Comparison of ENCODE assay signal across 23 cellular contexts in genomic region chr12:123794027-123794426, GRCh38. TPM values are rescaled to one million over a fixed set of nuclear protein-coding genes. Genes with fewer than 3 reads are reported as not detected.
"Had no signal": no experiment of that assay in that cellular context is flagged by ENCODE, and none has a peak within 500 bp of the region (broad histone marks: within the 10 kb centered on the region; RNA-seq: fewer than 3 reads in every experiment).

No MANE protein-coding gene starts in this region.

- ATAC-seq: mucosa of descending colon; naive thymus-derived CD4-positive, alpha-beta T cell; natural killer cell treated with Interleukin-12 subunit alpha and Interleukin-12 subunit beta and Interleukin-15 and Interleukin-18, amount 100 ng/mL, for 72 hours; right cardiac atrium; stimulated activated memory B cell treated with anti-CD40 and anti-IgM and Interleukin-4, amounts not matched to agents 10 μg/mL and 1 μg/mL and 100 μg/mL, for 72 hours; stimulated activated naive CD8-positive, alpha-beta T cell treated with anti-CD3 and anti-CD28 coated beads, Interleukin-15, amount 100 ng/mL, for 72 hours had no signal

- H3K9me3 ChIP-seq: mucosa of descending colon, ovary, prostate gland, uterus had no signal

- H3K27ac ChIP-seq: left ventricle myocardium inferior, ovary, prostate gland, tibial nerve, uterus had no signal

- H3K4me3 ChIP-seq: left ventricle myocardium inferior, lung, mucosa of descending colon, ovary, prostate gland, smooth muscle cell, tibial nerve, uterus had no signal

- H3K4me2 ChIP-seq: smooth muscle cell had no signal

- DNase-seq: islet precursor cell; left ventricle myocardium inferior; midbrain; mucosa of descending colon; naive thymus-derived CD4-positive, alpha-beta T cell; ovary; posterior cingulate gyrus; retina; right cardiac atrium; stimulated activated CD4-positive, alpha-beta T cell treated with anti-CD3 and anti-CD28 coated beads, Interleukin-1b, Interleukin-23, amount 100 ng/mL, for 48 hours; stimulated activated CD4-positive, alpha-beta T cell treated with anti-CD3 and anti-CD28 coated beads, Interleukin-2, amount 100 ng/mL, for 48 hours; stimulated activated CD4-positive, alpha-beta T cell treated with anti-CD3 and anti-CD28 coated beads, Interleukin-4, amount 100 ng/mL, for 4 hours; stimulated activated CD8-positive, alpha-beta memory T cell treated with anti-CD3 and anti-CD28 coated beads, Interleukin-4, amount 100 ng/mL, for 48 hours; stimulated activated naive CD4-positive, alpha-beta T cell treated with Interleukin-2 at 50 U/mL for 16 hours; stimulated activated naive CD8-positive, alpha-beta T cell treated with anti-CD3 and anti-CD28 coated beads, Interleukin-15, amount 100 ng/mL, for 72 hours; substantia nigra; uterus had no signal

- H3K27me3 ChIP-seq: ovary, tibial nerve, uterus had no signal

- H3K36me3 ChIP-seq: left ventricle myocardium inferior, ovary, prostate gland, tibial nerve, uterus had no signal

- H3K4me1 ChIP-seq: left ventricle myocardium inferior, prostate gland, tibial nerve, uterus had no signal

RNA-seq across cellular contexts. Expression of gene DNAH10, which starts 31.9 kb away (rescaled TPM):
- total RNA-seq: left ventricle myocardium inferior had no signal
